Comparison of ENCODE assay signal across 22 cellular contexts in the genomic region with DNA sequence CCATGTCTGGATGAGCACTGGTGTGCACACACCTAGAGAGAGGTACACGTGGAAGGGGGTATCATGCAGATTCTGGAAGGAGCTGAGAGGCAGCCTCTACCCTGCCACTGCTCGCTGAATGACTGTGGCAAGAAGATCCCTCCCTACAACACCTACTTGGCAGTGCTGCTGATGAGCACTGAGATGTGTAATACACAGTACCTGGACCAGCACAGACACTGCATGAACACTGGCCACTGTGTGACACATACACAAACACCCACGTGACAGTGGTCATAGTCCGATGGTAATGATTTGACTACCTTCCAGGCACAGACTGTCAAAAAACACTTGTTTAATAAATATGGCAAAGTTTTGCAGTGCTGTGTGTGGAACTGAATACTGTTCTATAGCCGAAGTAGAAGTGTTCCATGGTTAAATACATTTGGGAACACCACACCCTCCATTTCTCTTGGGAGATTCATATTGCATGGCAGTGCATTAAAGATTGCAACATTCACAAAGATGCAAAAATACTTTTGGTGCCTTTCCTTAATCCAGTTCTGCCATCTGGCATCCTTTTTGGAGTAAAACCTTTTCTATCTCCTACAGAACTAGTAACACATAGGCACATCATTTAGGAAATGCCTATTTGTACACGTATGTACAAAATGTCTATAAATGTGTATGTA. TPM values are rescaled to one million over a fixed set of nuclear protein-coding genes. Genes with fewer than 3 reads are reported as not detected.
A peak's percentile ranks its signal among the peaks of the same experiment; 100 is the strongest.
DNase-seq lines count a peak whose midpoint lies in the region; ATAC-seq, FAIRE-seq and TF ChIP-seq lines count a peak whose summit lies in the region.
"Had no signal": no experiment of that assay in that cellular context is flagged by ENCODE, and none has a peak within 500 bp of the region (broad histone marks: within the 10 kb centered on the region; RNA-seq: fewer than 3 reads in every experiment).

No MANE protein-coding gene starts in this region.

- H3K36me3 Mint-ChIP-seq in activated CD4-positive, alpha-beta T cell treated with anti-CD3 and anti-CD28 coated beads for 36 hours (ENCODE audit: low read depth): peaks cover 58% of the 10 kb centered on the region
- H3K36me3 Mint-ChIP-seq in chondrocyte (ENCODE audit: low read depth): peaks cover 41% of the 10 kb centered on the region

- no peak overlapping the region for H3K27ac Mint-ChIP-seq in activated CD4-positive, alpha-beta T cell treated with anti-CD3 and anti-CD28 coated beads for 36 hours
- no peak overlapping the region for H3K27ac Mint-ChIP-seq in chondrocyte (ENCODE audit: unreplicated experiment)
- H3K27ac Mint-ChIP-seq: CD4-positive, alpha-beta T cell had no signal

- no peaks in the 10 kb centered on the region for H3K4me1 ChIP-seq in small intestine (ENCODE audit: control insufficient read depth in 2 of 2, insufficient read depth in 1 of 2, low read depth in 1 of 2, low read length in 1 of 2)
- H3K4me1 ChIP-seq: A549, Caco-2, HAP-1 had no signal

- CTCF ChIA-PET in activated CD4-positive, alpha-beta T cell treated with anti-CD3 and anti-CD28 coated beads for 36 hours (lab: Charles Lee): interaction anchor here (0.6 kb wide), 1 partner anchor 12 kb away, joined by 3 read pairs; no protein-coding TSS in a partner anchor

- no peak overlapping the region for H3K4me3 Mint-ChIP-seq in activated CD4-positive, alpha-beta T cell treated with anti-CD3 and anti-CD28 coated beads for 36 hours
- H3K4me3 Mint-ChIP-seq in chondrocyte (ENCODE audit: unreplicated experiment): no peak overlapping the region
- H3K4me3 Mint-ChIP-seq: CD4-positive, alpha-beta T cell had no signal

- TF ChIP-seq CTCF in chondrocyte (IDR thresholded peaks at IDR 0.05): no peak

- 88 to 94% (median 90%) methylated on average over 6 of the region's 6 CpGs for WGBS in small intestine, 3 donors

- no peaks in the 10 kb centered on the region for H3K9me3 Mint-ChIP-seq in activated CD4-positive, alpha-beta T cell treated with anti-CD3 and anti-CD28 coated beads for 36 hours (ENCODE audit: low read depth)
- peaks cover 3% of the 10 kb centered on the region for H3K9me3 Mint-ChIP-seq in chondrocyte (ENCODE audit: low read depth)
- H3K9me3 Mint-ChIP-seq: CD4-positive, alpha-beta T cell had no signal

- ATAC-seq in activated CD4-positive, alpha-beta T cell treated with anti-CD3 and anti-CD28 coated beads for 36 hours: peak; percentile 33
- ATAC-seq in GM21360 (IDR thresholded peaks at IDR 0.05; ENCODE audit: unreplicated experiment): no peak
- ATAC-seq: A549 had no signal

- H3K36me3 ChIP-seq in small intestine (ENCODE audit: control insufficient read depth in 2 of 2, insufficient read depth in 2 of 2, low read length in 2 of 2): peaks cover 9 to 21% of the 10 kb centered on the region in 2 donors

- H3K27ac ChIP-seq in small intestine (ENCODE audit: low read depth in 1 of 2, low read length in 1 of 2): no peak overlapping the region
- H3K27ac ChIP-seq: 22Rv1, A549, C4-2B, GM23248 had no signal

- H3K9me3 ChIP-seq in small intestine (ENCODE audit: control insufficient read depth, low read depth): no peaks in the 10 kb centered on the region
- H3K9me3 ChIP-seq: Caco-2, HAP-1 had no signal

- POLR2A ChIA-PET in activated CD4-positive, alpha-beta T cell treated with anti-CD3 and anti-CD28 coated beads for 36 hours (lab: Charles Lee): no interaction called here

- H3K27me3 Mint-ChIP-seq in activated CD4-positive, alpha-beta T cell treated with anti-CD3 and anti-CD28 coated beads for 36 hours: no peaks in the 10 kb centered on the region
- H3K27me3 Mint-ChIP-seq in chondrocyte (ENCODE audit: low read depth): no peaks in the 10 kb centered on the region
- H3K27me3 Mint-ChIP-seq: CD4-positive, alpha-beta T cell had no signal

- no peak overlapping the region for H3K4me3 ChIP-seq in small intestine (ENCODE audit: low read depth in 1 of 2, low read length in 2 of 2)
- H3K4me3 ChIP-seq: A549, GM23248, HAP-1 had no signal

- intact Hi-C loops in activated CD4-positive, alpha-beta T cell treated with anti-CD3 and anti-CD28 coated beads for 36 hours (cut with DNase I, micrococcal nuclease): no loop called here

- DNase-seq in activated CD4-positive, alpha-beta T cell treated with anti-CD3 and anti-CD28 coated beads for 36 hours: no peak
- DNase-seq in activated CD4-positive, alpha-beta T cell treated with anti-CD3 and anti-CD28 coated beads, Interleukin-2, amount 50 U/mL, for 1 hour: no peak
- DNase-seq in HTR-8/SVneo (ENCODE audit: insufficient read length, low spot score) (no peak), fibroblast of gingiva (ENCODE audit: low read depth) (peak; percentile 58), small intestine (peak; percentile 8), chondrocyte (ENCODE audit: low spot score) (no peak), NCI-H748 treated with DMSO at 0.1 percent for 48 hours (lab: John Stamatoyannopoulos, UW) (no peak)
- DNase-seq: AML-193; Caco-2; CD4-positive, alpha-beta T cell; DMS153; DMS79; GDM1; GM23248; IMR-90 had no signal

- peak; percentile 49 for FAIRE-seq in HTR-8/SVneo (lab: Jason Lieb, UNC)
- no peak for FAIRE-seq in small intestine (lab: Jason Lieb, UNC)
- FAIRE-seq: A549, D721Med, GM12892 had no signal

- H3K4me1 Mint-ChIP-seq in activated CD4-positive, alpha-beta T cell treated with anti-CD3 and anti-CD28 coated beads for 36 hours: peaks cover 18% of the 10 kb centered on the region
- H3K4me1 Mint-ChIP-seq in chondrocyte (ENCODE audit: low read depth): no peaks in the 10 kb centered on the region

- H3K27me3 ChIP-seq in small intestine (ENCODE audit: control insufficient read depth in 2 of 2, insufficient read depth in 2 of 2, low read length in 2 of 2): no peaks in the 10 kb centered on the region

RNA-seq across cellular contexts. Expression of gene MRPS5, which starts 29.6 kb away (rescaled TPM):
- total RNA-seq in activated CD4-positive, alpha-beta T cell treated with anti-CD3 and anti-CD28 coated beads for 36 hours: 10 to 100 TPM; 90.7 to 97.1 TPM
- polyA plus RNA-seq in small intestine: 100 to 1,000 TPM in 2 of 3 donors, 10 to 100 TPM in 1; 84.5 to 104 (median 101) TPM
- 32.9 to 42.4 TPM (median 33.6 TPM) in 3 replicates for total RNA-seq in chondrocyte

Comparison
In these comparisons a context has a peak if more than half of its experiments do, and no peak if none do; other contexts are left out.
1. DNase-seq: peak in fibroblast of gingiva (single experiment) and small intestine (single experiment); none in activated CD4-positive, alpha-beta T cell treated with anti-CD3 and anti-CD28 coated beads for 36 hours (single experiment), activated CD4-positive, alpha-beta T cell treated with anti-CD3 and anti-CD28 coated beads, Interleukin-2, amount 50 U/mL, for 1 hour (single experiment), HTR-8/SVneo (single experiment), chondrocyte (single experiment) and NCI-H748 treated with DMSO at 0.1 percent for 48 hours (single experiment).